In the genomic region with DNA sequence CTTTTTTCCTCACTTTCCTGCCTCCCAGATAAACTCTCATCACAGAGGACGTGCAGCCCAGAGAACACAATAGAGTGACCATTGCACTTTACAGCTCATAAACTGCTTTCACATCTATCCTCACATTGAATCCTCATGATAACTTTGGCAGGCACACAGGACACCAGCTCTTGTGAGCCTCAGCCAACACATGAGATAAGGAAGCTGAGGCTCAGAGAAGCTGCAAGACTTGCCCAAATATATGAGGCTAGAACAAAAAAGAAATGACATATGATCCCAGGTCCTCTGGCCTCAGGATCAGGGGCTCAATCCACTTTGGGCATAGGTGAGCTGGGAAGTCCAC, we compare ENCODE assay signal across 3 cellular contexts.
TF ChIP-seq lines count a peak whose summit lies in the region.

No MANE protein-coding gene starts in this region.

TF ChIP-seq in liver, 16 proteins besides CTCF, POLR2A, EP300 and RAD21:
- TF ChIP-seq HNF4G (IDR thresholded peaks at IDR 0.05) (no peak), FOXA1 (IDR thresholded peaks at IDR 0.05) (no peak), EGR1 (IDR thresholded peaks at IDR 0.05; ENCODE audit: low read depth in 2 of 2) (no peak), FOXA2 (IDR thresholded peaks at IDR 0.05) (no peak), RXRA (IDR thresholded peaks at IDR 0.05) (no peak), GABPA (IDR thresholded peaks at IDR 0.05 in 1 of 2, conservative IDR thresholded peaks at IDR 0.05 in 1 of 2) (no peak), TAF1 (conservative IDR thresholded peaks at IDR 0.05) (no peak), HNF4A (conservative IDR thresholded peaks at IDR 0.05) (no peak), NR2F2 (IDR thresholded peaks at IDR 0.05) (no peak), YY1 (IDR thresholded peaks at IDR 0.05) (no peak), SP1 (IDR thresholded peaks at IDR 0.05) (no peak), JUND (IDR thresholded peaks at IDR 0.05) (no peak)
- TF ChIP-seq, protein P1, sequence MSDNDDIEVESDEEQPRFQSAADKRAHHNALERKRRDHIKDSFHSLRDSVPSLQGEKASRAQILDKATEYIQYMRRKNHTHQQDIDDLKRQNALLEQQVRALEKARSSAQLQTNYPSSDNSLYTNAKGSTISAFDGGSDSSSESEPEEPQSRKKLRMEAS (IDR thresholded peaks at IDR 0.05) = no peak
- TF ChIP-seq, protein P2, sequence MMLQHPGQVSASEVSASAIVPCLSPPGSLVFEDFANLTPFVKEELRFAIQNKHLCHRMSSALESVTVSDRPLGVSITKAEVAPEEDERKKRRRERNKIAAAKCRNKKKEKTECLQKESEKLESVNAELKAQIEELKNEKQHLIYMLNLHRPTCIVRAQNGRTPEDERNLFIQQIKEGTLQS (IDR thresholded peaks at IDR 0.05) = no peak
- TF ChIP-seq, protein P3, sequence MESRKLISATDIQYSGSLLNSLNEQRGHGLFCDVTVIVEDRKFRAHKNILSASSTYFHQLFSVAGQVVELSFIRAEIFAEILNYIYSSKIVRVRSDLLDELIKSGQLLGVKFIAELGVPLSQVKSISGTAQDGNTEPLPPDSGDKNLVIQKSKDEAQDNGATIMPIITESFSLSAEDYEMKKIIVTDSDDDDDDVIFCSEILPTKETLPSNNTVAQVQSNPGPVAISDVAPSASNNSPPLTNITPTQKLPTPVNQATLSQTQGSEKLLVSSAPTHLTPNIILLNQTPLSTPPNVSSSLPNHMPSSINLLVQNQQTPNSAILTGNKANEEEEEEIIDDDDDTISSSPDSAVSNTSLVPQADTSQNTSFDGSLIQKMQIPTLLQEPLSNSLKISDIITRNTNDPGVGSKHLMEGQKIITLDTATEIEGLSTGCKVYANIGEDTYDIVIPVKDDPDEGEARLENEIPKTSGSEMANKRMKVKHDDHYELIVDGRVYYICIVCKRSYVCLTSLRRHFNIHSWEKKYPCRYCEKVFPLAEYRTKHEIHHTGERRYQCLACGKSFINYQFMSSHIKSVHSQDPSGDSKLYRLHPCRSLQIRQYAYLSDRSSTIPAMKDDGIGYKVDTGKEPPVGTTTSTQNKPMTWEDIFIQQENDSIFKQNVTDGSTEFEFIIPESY (IDR thresholded peaks at IDR 0.05) = no peak
- TF ChIP-seq, protein P4, sequence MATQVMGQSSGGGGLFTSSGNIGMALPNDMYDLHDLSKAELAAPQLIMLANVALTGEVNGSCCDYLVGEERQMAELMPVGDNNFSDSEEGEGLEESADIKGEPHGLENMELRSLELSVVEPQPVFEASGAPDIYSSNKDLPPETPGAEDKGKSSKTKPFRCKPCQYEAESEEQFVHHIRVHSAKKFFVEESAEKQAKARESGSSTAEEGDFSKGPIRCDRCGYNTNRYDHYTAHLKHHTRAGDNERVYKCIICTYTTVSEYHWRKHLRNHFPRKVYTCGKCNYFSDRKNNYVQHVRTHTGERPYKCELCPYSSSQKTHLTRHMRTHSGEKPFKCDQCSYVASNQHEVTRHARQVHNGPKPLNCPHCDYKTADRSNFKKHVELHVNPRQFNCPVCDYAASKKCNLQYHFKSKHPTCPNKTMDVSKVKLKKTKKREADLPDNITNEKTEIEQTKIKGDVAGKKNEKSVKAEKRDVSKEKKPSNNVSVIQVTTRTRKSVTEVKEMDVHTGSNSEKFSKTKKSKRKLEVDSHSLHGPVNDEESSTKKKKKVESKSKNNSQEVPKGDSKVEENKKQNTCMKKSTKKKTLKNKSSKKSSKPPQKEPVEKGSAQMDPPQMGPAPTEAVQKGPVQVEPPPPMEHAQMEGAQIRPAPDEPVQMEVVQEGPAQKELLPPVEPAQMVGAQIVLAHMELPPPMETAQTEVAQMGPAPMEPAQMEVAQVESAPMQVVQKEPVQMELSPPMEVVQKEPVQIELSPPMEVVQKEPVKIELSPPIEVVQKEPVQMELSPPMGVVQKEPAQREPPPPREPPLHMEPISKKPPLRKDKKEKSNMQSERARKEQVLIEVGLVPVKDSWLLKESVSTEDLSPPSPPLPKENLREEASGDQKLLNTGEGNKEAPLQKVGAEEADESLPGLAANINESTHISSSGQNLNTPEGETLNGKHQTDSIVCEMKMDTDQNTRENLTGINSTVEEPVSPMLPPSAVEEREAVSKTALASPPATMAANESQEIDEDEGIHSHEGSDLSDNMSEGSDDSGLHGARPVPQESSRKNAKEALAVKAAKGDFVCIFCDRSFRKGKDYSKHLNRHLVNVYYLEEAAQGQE (IDR thresholded peaks at IDR 0.05) = no peak
TF ChIP-seq in liver: peak in this region for 0.

TF ChIP-seq in HepG2, 621 proteins besides CTCF, POLR2A, EP300 and RAD21:
- TF ChIP-seq, protein P5, sequence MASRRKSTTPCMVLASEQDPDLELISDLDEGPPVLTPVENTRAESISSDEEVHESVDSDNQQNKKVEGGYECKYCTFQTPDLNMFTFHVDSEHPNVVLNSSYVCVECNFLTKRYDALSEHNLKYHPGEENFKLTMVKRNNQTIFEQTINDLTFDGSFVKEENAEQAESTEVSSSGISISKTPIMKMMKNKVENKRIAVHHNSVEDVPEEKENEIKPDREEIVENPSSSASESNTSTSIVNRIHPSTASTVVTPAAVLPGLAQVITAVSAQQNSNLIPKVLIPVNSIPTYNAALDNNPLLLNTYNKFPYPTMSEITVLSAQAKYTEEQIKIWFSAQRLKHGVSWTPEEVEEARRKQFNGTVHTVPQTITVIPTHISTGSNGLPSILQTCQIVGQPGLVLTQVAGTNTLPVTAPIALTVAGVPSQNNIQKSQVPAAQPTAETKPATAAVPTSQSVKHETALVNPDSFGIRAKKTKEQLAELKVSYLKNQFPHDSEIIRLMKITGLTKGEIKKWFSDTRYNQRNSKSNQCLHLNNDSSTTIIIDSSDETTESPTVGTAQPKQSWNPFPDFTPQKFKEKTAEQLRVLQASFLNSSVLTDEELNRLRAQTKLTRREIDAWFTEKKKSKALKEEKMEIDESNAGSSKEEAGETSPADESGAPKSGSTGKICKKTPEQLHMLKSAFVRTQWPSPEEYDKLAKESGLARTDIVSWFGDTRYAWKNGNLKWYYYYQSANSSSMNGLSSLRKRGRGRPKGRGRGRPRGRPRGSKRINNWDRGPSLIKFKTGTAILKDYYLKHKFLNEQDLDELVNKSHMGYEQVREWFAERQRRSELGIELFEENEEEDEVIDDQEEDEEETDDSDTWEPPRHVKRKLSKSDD (CRISPR knock-in tag; IDR thresholded peaks at IDR 0.05; ENCODE audit: low read depth) = no peak
- TF ChIP-seq SAFB2 (CRISPR knock-in tag; IDR thresholded peaks at IDR 0.05; ENCODE audit: borderline replicate concordance, low read depth) = no peak
- TF ChIP-seq BHLHE40 (IDR thresholded peaks at IDR 0.05; ENCODE audit: low read length) = no peak
- TF ChIP-seq ZNF317 (CRISPR knock-in tag; IDR thresholded peaks at IDR 0.05) = no peak
- TF ChIP-seq, protein P6, sequence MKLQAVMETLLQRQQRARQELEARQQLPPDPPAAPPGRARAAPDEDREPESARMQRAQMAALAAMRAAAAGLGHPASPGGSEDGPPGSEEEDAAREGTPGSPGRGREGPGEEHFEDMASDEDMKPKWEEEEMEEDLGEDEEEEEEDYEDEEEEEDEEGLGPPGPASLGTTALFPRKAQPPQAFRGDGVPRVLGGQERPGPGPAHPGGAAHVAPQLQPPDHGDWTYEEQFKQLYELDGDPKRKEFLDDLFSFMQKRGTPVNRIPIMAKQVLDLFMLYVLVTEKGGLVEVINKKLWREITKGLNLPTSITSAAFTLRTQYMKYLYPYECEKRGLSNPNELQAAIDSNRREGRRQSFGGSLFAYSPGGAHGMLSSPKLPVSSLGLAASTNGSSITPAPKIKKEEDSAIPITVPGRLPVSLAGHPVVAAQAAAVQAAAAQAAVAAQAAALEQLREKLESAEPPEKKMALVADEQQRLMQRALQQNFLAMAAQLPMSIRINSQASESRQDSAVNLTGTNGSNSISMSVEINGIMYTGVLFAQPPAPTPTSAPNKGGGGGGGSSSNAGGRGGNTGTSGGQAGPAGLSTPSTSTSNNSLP (IDR thresholded peaks at IDR 0.05; ENCODE audit: low read depth, low read length) = no peak
- TF ChIP-seq RXRB (CRISPR knock-in tag; IDR thresholded peaks at IDR 0.05; ENCODE audit: borderline replicate concordance) = no peak
- no peak for TF ChIP-seq ZNF644 (CRISPR knock-in tag; IDR thresholded peaks at IDR 0.05; ENCODE audit: low read depth)

TF ChIP-seq in endothelial cell of umbilical vein, 7 proteins besides CTCF, POLR2A, EP300 and RAD21:
- TF ChIP-seq JUN (IDR thresholded peaks at IDR 0.05; ENCODE audit: borderline replicate concordance, insufficient read depth, insufficient read length, low read depth) = no peak
- TF ChIP-seq GATA2 (IDR thresholded peaks at IDR 0.05; ENCODE audit: insufficient read depth, insufficient read length, low read depth, low read length) = no peak
- TF ChIP-seq MYC (IDR thresholded peaks at IDR 0.05; ENCODE audit: low read depth, low read length) = no peak
